ENCODE assay signal across 16 cellular contexts in the genomic region with DNA sequence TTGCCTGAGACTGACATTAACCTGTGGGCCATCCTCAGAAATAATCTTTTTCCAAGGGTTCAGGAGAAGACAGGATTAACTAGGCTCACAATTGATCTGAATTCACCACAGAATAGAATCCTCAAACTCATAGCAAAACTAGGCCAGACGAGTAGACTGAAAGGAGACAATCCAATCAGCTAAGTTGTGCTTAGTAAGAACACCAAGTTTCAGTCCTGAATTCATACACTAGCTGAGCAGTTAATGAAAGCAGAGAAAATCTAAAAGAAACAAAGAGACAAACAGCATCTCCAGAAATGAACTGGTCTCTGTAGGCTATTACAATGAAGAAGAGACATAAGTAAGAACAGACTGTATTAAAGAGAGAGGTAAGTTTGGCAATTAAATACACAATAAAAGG.
DNase-seq lines count a peak whose midpoint lies in the region; ATAC-seq and TF ChIP-seq lines count a peak whose summit lies in the region.
"Had no signal": no experiment of that assay in that cellular context is flagged by ENCODE, and none has a peak within 500 bp of the region (broad histone marks: within the 10 kb centered on the region; RNA-seq: fewer than 3 reads in every experiment).

No MANE protein-coding gene starts in this region.

- no peak for DNase-seq in activated CD4-positive, CD25-positive, alpha-beta regulatory T cell treated with anti-CD3 and anti-CD28 coated beads, Interleukin-2, amount 50 U/mL, for 72 hours
- DNase-seq in central memory CD8-positive, alpha-beta T cell (ENCODE audit: low spot score in 2 of 2): no peak
- DNase-seq in NCI-H2171 (lab: John Stamatoyannopoulos, UW): no peak
- no peak for DNase-seq in coronary artery (ENCODE audit: low spot score)
- no peak for DNase-seq in HCEC 1CT
- DNase-seq: activated gamma-delta T cell treated with Interleukin-2 at 50 U/mL for 16 hours; cortex of kidney; DMS79 treated with DMSO at 0.1 percent for 48 hours; left ventricle myocardium inferior; NCI-H2171 treated with DMSO at 0.1 percent for 48 hours; pancreas; stimulated activated CD4-positive, alpha-beta T cell treated with anti-CD3 and anti-CD28 coated beads, Interleukin-2, amount 100 ng/mL, for 24 hours had no signal

- no peaks in the 10 kb centered on the region for H3K9me3 Mint-ChIP-seq in central memory CD8-positive, alpha-beta T cell

- peak; percentile 80 to 85 for ATAC-seq in activated CD4-positive, CD25-positive, alpha-beta regulatory T cell treated with anti-CD3 and anti-CD28 coated beads, Interleukin-2, amount 50 U/mL, for 24 hours
- peak; percentile 90 for ATAC-seq in GM19463 (IDR thresholded peaks at IDR 0.05; ENCODE audit: unreplicated experiment)
- ATAC-seq in HG03039 (IDR thresholded peaks at IDR 0.05; ENCODE audit: unreplicated experiment): peak; percentile 82
- ATAC-seq in central memory CD8-positive, alpha-beta T cell (replicated peaks; ENCODE audit: extremely low read depth, poor library complexity, severe bottlenecking): no peak
- ATAC-seq: pancreas had no signal

- no peak overlapping the region for H3K27ac ChIP-seq in coronary artery
- H3K27ac ChIP-seq: 22Rv1, left ventricle myocardium inferior, pancreas had no signal

- H3K27ac Mint-ChIP-seq in central memory CD8-positive, alpha-beta T cell (ENCODE audit: low read depth): peak overlapping the region; percentile 49

- TF ChIP-seq CTCF in coronary artery (IDR thresholded peaks at IDR 0.05): no peak

- H3K4me3 ChIP-seq in coronary artery: no peak overlapping the region
- H3K4me3 ChIP-seq: left ventricle myocardium inferior, pancreas had no signal

- peaks cover 30% of the 10 kb centered on the region for H3K36me3 Mint-ChIP-seq in central memory CD8-positive, alpha-beta T cell (ENCODE audit: insufficient read depth)

- no peaks in the 10 kb centered on the region for H3K27me3 Mint-ChIP-seq in central memory CD8-positive, alpha-beta T cell

- H3K4me3 Mint-ChIP-seq in central memory CD8-positive, alpha-beta T cell: no peak overlapping the region

- H3K4me1 Mint-ChIP-seq in central memory CD8-positive, alpha-beta T cell: peaks cover 13% of the 10 kb centered on the region
